26 cellular contexts compared by ENCODE assay signal in genomic region chr18:23636041-23636399, GRCh38. TPM values are rescaled to one million over a fixed set of nuclear protein-coding genes. Genes with fewer than 3 reads are reported as not detected.
"Had no signal": no experiment of that assay in that cellular context is flagged by ENCODE, and none has a peak within 500 bp of the region (broad histone marks: within the 10 kb centered on the region; RNA-seq: fewer than 3 reads in every experiment).

No MANE protein-coding gene starts in this region.

- H3K27ac ChIP-seq: body of pancreas, cardiac muscle cell, colonic mucosa, right atrium auricular region, spleen, thoracic aorta had no signal

- DNase-seq: activated CD4-positive, alpha-beta T cell treated with anti-CD3 and anti-CD28 coated beads for 36 hours; activated CD4-positive, CD25-positive, alpha-beta regulatory T cell; activated CD8-positive, alpha-beta memory T cell treated with anti-CD3 and anti-CD28 coated beads, Interleukin-2, amount 10 ng/mL, durations not matched to agents 7 days and 5 days; activated CD8-positive, alpha-beta T cell treated with anti-CD3 and anti-CD28 coated beads, Interleukin-2, amount 10 ng/mL, durations not matched to agents 7 days and 5 days; activated T-cell treated with anti-CD3 and anti-CD28 coated beads, Interleukin-2, amount 50 U/mL, for 48 hours; aorta; body of pancreas; cerebellar nuclear complex; colonic mucosa; effector CD8-positive, alpha-beta T cell; kidney glomerular epithelial cell; mesendoderm; mucosa of descending colon; spleen; stimulated activated CD4-positive, alpha-beta T cell treated with anti-CD3 and anti-CD28 coated beads, Interleukin-4, amount 100 ng/mL, for 1 hour had no signal

- ATAC-seq: activated CD4-positive, alpha-beta T cell treated with anti-CD3 and anti-CD28 coated beads for 36 hours; activated CD8-positive, alpha-beta memory T cell treated with anti-CD3 and anti-CD28 coated beads, Interleukin-2, amount 10 ng/mL, durations not matched to agents 7 days and 5 days; activated CD8-positive, alpha-beta T cell treated with anti-CD3 and anti-CD28 coated beads, Interleukin-2, amount 10 ng/mL, durations not matched to agents 7 days and 5 days; activated naive CD4-positive, alpha-beta T cell treated with anti-CD3 and anti-CD28 coated beads, Interleukin-2, amount 50 U/mL, for 72 hours; body of pancreas; left lobe of liver; mucosa of descending colon; natural killer cell treated with Interleukin-12 subunit alpha and Interleukin-12 subunit beta and Interleukin-15 and Interleukin-18, amount 100 ng/mL, for 72 hours had no signal

- H3K9me3 ChIP-seq: body of pancreas, colonic mucosa, mucosa of descending colon, right atrium auricular region, thoracic aorta had no signal

- H3K36me3 ChIP-seq: cardiac muscle cell, colonic mucosa, right atrium auricular region, spleen, thoracic aorta had no signal

- H3K27me3 ChIP-seq: body of pancreas, cardiac muscle cell, colonic mucosa, right atrium auricular region had no signal

- FAIRE-seq: endometrium, frontal cortex, urothelium cell line had no signal

- H3K4me1 ChIP-seq: body of pancreas, colonic mucosa, right atrium auricular region, spleen had no signal

- H3K4me3 ChIP-seq: body of pancreas, cardiac muscle cell, colonic mucosa, lung, mucosa of descending colon, right atrium auricular region, spleen, thoracic aorta had no signal

RNA-seq across cellular contexts. Expression of gene ANKRD29, which starts 26.7 kb away (rescaled TPM):
- total RNA-seq: activated CD8-positive, alpha-beta memory T cell treated with anti-CD3 and anti-CD28 coated beads, Interleukin-2, amount 10 ng/mL, durations not matched to agents 7 days and 5 days; activated CD8-positive, alpha-beta T cell treated with anti-CD3 and anti-CD28 coated beads, Interleukin-2, amount 10 ng/mL, durations not matched to agents 7 days and 5 days; activated naive CD4-positive, alpha-beta T cell treated with anti-CD3 and anti-CD28 coated beads, Interleukin-2, amount 50 U/mL, for 72 hours; activated T-helper 2 cell treated with anti-CD3 and anti-CD28 coated beads, Interferon-gamma antibody, Interleukin-2, Interleukin-4, amounts not matched to agents 10 μg/mL and 5 μg/mL and 100 μg/mL, durations not matched to agents 14 hours and 24 hours and 36 hours; natural killer cell treated with Interleukin-12 subunit alpha and Interleukin-12 subunit beta and Interleukin-15 and Interleukin-18, amount 100 ng/mL, for 72 hours had no signal

RNA-seq across cellular contexts. Expression of gene LAMA3, which starts 53.2 kb away (rescaled TPM):
- total RNA-seq: activated T-helper 2 cell treated with anti-CD3 and anti-CD28 coated beads, Interferon-gamma antibody, Interleukin-2, Interleukin-4, amounts not matched to agents 10 μg/mL and 5 μg/mL and 100 μg/mL, durations not matched to agents 14 hours and 24 hours and 36 hours had no signal
- polyA plus RNA-seq: cardiac muscle cell had no signal
